Comparison of ENCODE assay signal across 26 cellular contexts in the genomic region with DNA sequence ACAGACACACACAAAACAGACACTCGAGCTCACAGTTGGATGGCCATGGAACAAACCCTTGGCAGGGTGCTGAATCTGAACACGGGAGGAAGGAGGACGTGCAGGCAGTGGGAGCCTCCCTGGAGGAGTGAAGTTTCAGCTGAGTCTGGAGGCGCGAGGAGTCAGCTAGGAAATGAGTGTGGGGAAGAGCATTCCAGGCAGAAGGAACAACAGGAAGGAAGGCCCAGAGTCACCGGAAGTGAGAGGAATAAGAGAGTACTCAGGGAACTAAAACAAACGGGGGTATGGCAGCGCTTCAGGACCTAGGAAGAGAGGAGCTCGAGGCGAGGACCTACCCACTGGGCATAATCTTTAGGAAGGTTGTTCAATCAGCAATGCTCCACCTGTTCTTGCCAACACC.
DNase-seq lines count a peak whose midpoint lies in the region; ATAC-seq, FAIRE-seq and TF ChIP-seq lines count a peak whose summit lies in the region.
"Had no signal": no experiment of that assay in that cellular context is flagged by ENCODE, and none has a peak within 500 bp of the region (broad histone marks: within the 10 kb centered on the region; RNA-seq: fewer than 3 reads in every experiment).

No MANE protein-coding gene starts in this region.

- H3K9me3 Mint-ChIP-seq in activated naive CD4-positive, alpha-beta T cell treated with anti-CD3 and anti-CD28 coated beads, Interleukin-2, amount 10 ng/mL, durations not matched to agents 7 days and 5 days: peaks cover 10% of the 10 kb centered on the region
- peaks cover 4% of the 10 kb centered on the region for H3K9me3 Mint-ChIP-seq in activated T-helper 1 cell treated with anti-CD3 and anti-CD28 coated beads, Interleukin-12 subunit alpha, Interleukin-12 subunit beta, Interleukin-2, Interleukin-4 antibody, amounts not matched to agents 30 ng/mL and 10 ng/mL and 1 ng/mL, durations not matched to agents 14 hours and 24 hours and 36 hours
- no peaks in the 10 kb centered on the region for H3K9me3 Mint-ChIP-seq in natural killer cell
- H3K9me3 Mint-ChIP-seq: activated T-cell treated with anti-CD3 and anti-CD28 coated beads, Interleukin-2, amount 50 U/mL, for 24 hours had no signal

- H3K36me3 Mint-ChIP-seq in activated naive CD4-positive, alpha-beta T cell treated with anti-CD3 and anti-CD28 coated beads, Interleukin-2, amount 10 ng/mL, durations not matched to agents 7 days and 5 days: peaks cover 10% of the 10 kb centered on the region
- H3K36me3 Mint-ChIP-seq in activated T-helper 1 cell treated with anti-CD3 and anti-CD28 coated beads, Interleukin-12 subunit alpha, Interleukin-12 subunit beta, Interleukin-2, Interleukin-4 antibody, amounts not matched to agents 30 ng/mL and 10 ng/mL and 1 ng/mL, durations not matched to agents 14 hours and 24 hours and 36 hours (ENCODE audit: low read depth): peaks cover 3% of the 10 kb centered on the region
- no peaks in the 10 kb centered on the region for H3K36me3 Mint-ChIP-seq in natural killer cell
- H3K36me3 Mint-ChIP-seq: WTC11 had no signal

- intact Hi-C loops in activated T-helper 1 cell treated with anti-CD3 and anti-CD28 coated beads, Interleukin-12 subunit alpha, Interleukin-12 subunit beta, Interleukin-2, Interleukin-4 antibody, amounts not matched to agents 30 ng/mL and 10 ng/mL and 1 ng/mL, durations not matched to agents 14 hours and 24 hours and 36 hours (cut with micrococcal nuclease): no loop called here
- intact Hi-C loops in natural killer cell (cut with micrococcal nuclease): no loop called here

- no peak for ATAC-seq in natural killer cell
- ATAC-seq in GM18873 (IDR thresholded peaks at IDR 0.05; ENCODE audit: low FRiP score, unreplicated experiment): no peak
- ATAC-seq: esophagus mucosa, foreskin keratinocyte, heart left ventricle, PC-3, WTC11 had no signal

- TF ChIP-seq POLR2A in GM12891 (IDR thresholded peaks at IDR 0.05; ENCODE audit: low read depth, low read length): no peak

- H3K27ac Mint-ChIP-seq in activated naive CD4-positive, alpha-beta T cell treated with anti-CD3 and anti-CD28 coated beads, Interleukin-2, amount 10 ng/mL, durations not matched to agents 7 days and 5 days: peak overlapping the region; percentile 74
- H3K27ac Mint-ChIP-seq in activated T-helper 1 cell treated with anti-CD3 and anti-CD28 coated beads, Interleukin-12 subunit alpha, Interleukin-12 subunit beta, Interleukin-2, Interleukin-4 antibody, amounts not matched to agents 30 ng/mL and 10 ng/mL and 1 ng/mL, durations not matched to agents 14 hours and 24 hours and 36 hours: peak overlapping the region; percentile 51
- H3K27ac Mint-ChIP-seq in natural killer cell: peak overlapping the region in 1 of 2 donors; percentile 66
- H3K27ac Mint-ChIP-seq: activated T-cell treated with anti-CD3 and anti-CD28 coated beads, Interleukin-2, amount 50 U/mL, for 24 hours; HFFc6; WTC11 had no signal

- FAIRE-seq in GM12891 (lab: Jason Lieb, UNC): peak; percentile 35
- FAIRE-seq: bronchial epithelial cell, colon had no signal

- H3K4me3 Mint-ChIP-seq in activated naive CD4-positive, alpha-beta T cell treated with anti-CD3 and anti-CD28 coated beads, Interleukin-2, amount 10 ng/mL, durations not matched to agents 7 days and 5 days: no peak overlapping the region
- H3K4me3 Mint-ChIP-seq in activated T-helper 1 cell treated with anti-CD3 and anti-CD28 coated beads, Interleukin-12 subunit alpha, Interleukin-12 subunit beta, Interleukin-2, Interleukin-4 antibody, amounts not matched to agents 30 ng/mL and 10 ng/mL and 1 ng/mL, durations not matched to agents 14 hours and 24 hours and 36 hours: peak overlapping the region; percentile 64
- peak overlapping the region; percentile 63 for H3K4me3 Mint-ChIP-seq in natural killer cell
- H3K4me3 Mint-ChIP-seq: activated T-cell treated with anti-CD3 and anti-CD28 coated beads, Interleukin-2, amount 50 U/mL, for 24 hours; HFFc6; WTC11 had no signal

- H3K27me3 Mint-ChIP-seq in activated naive CD4-positive, alpha-beta T cell treated with anti-CD3 and anti-CD28 coated beads, Interleukin-2, amount 10 ng/mL, durations not matched to agents 7 days and 5 days: peaks cover 45% of the 10 kb centered on the region
- peaks cover 10% of the 10 kb centered on the region for H3K27me3 Mint-ChIP-seq in activated T-helper 1 cell treated with anti-CD3 and anti-CD28 coated beads, Interleukin-12 subunit alpha, Interleukin-12 subunit beta, Interleukin-2, Interleukin-4 antibody, amounts not matched to agents 30 ng/mL and 10 ng/mL and 1 ng/mL, durations not matched to agents 14 hours and 24 hours and 36 hours (ENCODE audit: insufficient read depth)
- H3K27me3 Mint-ChIP-seq in natural killer cell (ENCODE audit: low read depth in 2 of 2): peaks cover 43 to 68% of the 10 kb centered on the region in 2 donors
- H3K27me3 Mint-ChIP-seq: activated T-cell treated with anti-CD3 and anti-CD28 coated beads, Interleukin-2, amount 50 U/mL, for 24 hours had no signal

- no peak for TF ChIP-seq CTCF in natural killer cell (IDR thresholded peaks at IDR 0.05)

- peaks cover 68% of the 10 kb centered on the region for H3K4me1 Mint-ChIP-seq in activated naive CD4-positive, alpha-beta T cell treated with anti-CD3 and anti-CD28 coated beads, Interleukin-2, amount 10 ng/mL, durations not matched to agents 7 days and 5 days
- peaks cover 68% of the 10 kb centered on the region for H3K4me1 Mint-ChIP-seq in activated T-helper 1 cell treated with anti-CD3 and anti-CD28 coated beads, Interleukin-12 subunit alpha, Interleukin-12 subunit beta, Interleukin-2, Interleukin-4 antibody, amounts not matched to agents 30 ng/mL and 10 ng/mL and 1 ng/mL, durations not matched to agents 14 hours and 24 hours and 36 hours (ENCODE audit: low read depth)
- H3K4me1 Mint-ChIP-seq in natural killer cell: peaks cover 57 to 61% of the 10 kb centered on the region in 2 donors

- CTCF ChIA-PET in activated naive CD4-positive, alpha-beta T cell treated with anti-CD3 and anti-CD28 coated beads, Interleukin-2, amount 10 ng/mL, durations not matched to agents 7 days and 5 days (lab: Charles Lee): no interaction called here

- DNase-seq in activated naive CD4-positive, alpha-beta T cell treated with anti-CD3 and anti-CD28 coated beads, Interleukin-2, amount 10 ng/mL, durations not matched to agents 7 days and 5 days: no peak
- no peak for DNase-seq in activated naive CD4-positive, alpha-beta T cell treated with anti-CD3 and anti-CD28 coated beads, Interleukin-2, amount 50 U/mL, for 16 hours
- DNase-seq in GM12891 (ENCODE audit: insufficient read length, low spot score): no peak
- DNase-seq in activated T-helper 1 cell treated with anti-CD3 and anti-CD28 coated beads, Interleukin-12 subunit alpha, Interleukin-12 subunit beta, Interleukin-2, Interleukin-4 antibody, amounts not matched to agents 30 ng/mL and 10 ng/mL and 1 ng/mL, durations not matched to agents 14 hours and 24 hours and 36 hours (ENCODE audit: low spot score): no peak
- no peak for DNase-seq in natural killer cell
- DNase-seq in NCI-H524 (lab: John Stamatoyannopoulos, UW): no peak
- no peak for DNase-seq in NCI-H774 (lab: John Stamatoyannopoulos, UW)
- DNase-seq: activated CD8-positive, alpha-beta memory T cell treated with anti-CD3 and anti-CD28 coated beads for 24 hours; activated T-cell treated with anti-CD3 and anti-CD28 coated beads, Interleukin-2, amount 50 U/mL, for 24 hours; anterior cingulate cortex; C1 segment of cervical spinal cord; effector CD8-positive, alpha-beta T cell; foreskin keratinocyte; GM23248; heart left ventricle; HFFc6; kidney glomerular epithelial cell; lower lobe of right lung; PC-3; spleen; trophoblast cell had no signal

TF ChIP-seq in GM12891, 5 proteins besides CTCF, POLR2A, EP300 and RAD21:
- TF ChIP-seq TAF1 (IDR thresholded peaks at IDR 0.05; ENCODE audit: low read depth, low read length): no peak
- TF ChIP-seq PAX5 (IDR thresholded peaks at IDR 0.05; ENCODE audit: insufficient read depth, low read length, severe bottlenecking): no peak
- no peak for TF ChIP-seq POLR2AphosphoS5 (IDR thresholded peaks at IDR 0.05; ENCODE audit: low read depth, low read length)
